In genomic region chr15:67062365-67062985, GRCh38 we compare ENCODE assay signal across 1 cellular context.
TF ChIP-seq lines count a peak whose summit lies in the region.

No MANE protein-coding gene starts in this region.

TF ChIP-seq in GM12878, 131 proteins besides CTCF, POLR2A, EP300 and RAD21 (continued from another document):
- TF ChIP-seq ZBTB33 (IDR thresholded peaks at IDR 0.05) (no peak), PRDM15 (CRISPR knock-in tag; IDR thresholded peaks at IDR 0.05) (no peak), SMAD5 (IDR thresholded peaks at IDR 0.05; ENCODE audit: low read depth) (no peak), SIN3A (IDR thresholded peaks at IDR 0.05; ENCODE audit: low read depth, low read length) (no peak)
